ENCODE assay signal across 11 cellular contexts in genomic region chr22:27456696-27457503, GRCh38.
A peak's percentile ranks its signal among the peaks of the same experiment; 100 is the strongest.
DNase-seq lines count a peak whose midpoint lies in the region; ATAC-seq and TF ChIP-seq lines count a peak whose summit lies in the region.
"Had no signal": no experiment of that assay in that cellular context is flagged by ENCODE, and none has a peak within 500 bp of the region (broad histone marks: within the 10 kb centered on the region; RNA-seq: fewer than 3 reads in every experiment).

No MANE protein-coding gene starts in this region.

- no peaks in the 10 kb centered on the region for H4K20me1 ChIP-seq in fibroblast of lung (ENCODE audit: control insufficient read depth, extremely low read depth, insufficient read depth, low read length)

- no peaks in the 10 kb centered on the region for H3K79me2 ChIP-seq in fibroblast of lung (ENCODE audit: control insufficient read depth, insufficient read depth, low read length)

- peak overlapping the region; percentile 10 for H2AFZ ChIP-seq in fibroblast of lung (ENCODE audit: low read length)

- no peak overlapping the region for H3K27ac Mint-ChIP-seq in endodermal cell
- H3K27ac Mint-ChIP-seq: activated naive CD4-positive, alpha-beta T cell treated with anti-CD3 and anti-CD28 coated beads, Interleukin-2, amount 10 ng/mL, durations not matched to agents 7 days and 5 days had no signal

- H3K9ac ChIP-seq in fibroblast of lung (ENCODE audit: insufficient read depth, low read length) (no peak overlapping the region), endodermal cell (ENCODE audit: extremely low read depth, low read length, poor library complexity, severe bottlenecking) (no peak overlapping the region)

- TF ChIP-seq CTCF in fibroblast of lung (conservative IDR thresholded peaks at IDR 0.05 in 1 of 2, IDR thresholded peaks at IDR 0.05 in 1 of 2; ENCODE audit: low read depth in 1 of 2, low read length in 2 of 2) (no peak), omental fat pad (IDR thresholded peaks at IDR 0.05) (no peak), endodermal cell (conservative IDR thresholded peaks at IDR 0.05) (no peak)

- H3K4me1 Mint-ChIP-seq in endodermal cell, result peaks cover 29% of the 10 kb centered on the region
- H3K4me1 Mint-ChIP-seq: activated naive CD4-positive, alpha-beta T cell treated with anti-CD3 and anti-CD28 coated beads, Interleukin-2, amount 10 ng/mL, durations not matched to agents 7 days and 5 days had no signal

- no peaks in the 10 kb centered on the region for H3K9me3 Mint-ChIP-seq in endodermal cell
- H3K9me3 Mint-ChIP-seq: activated naive CD4-positive, alpha-beta T cell treated with anti-CD3 and anti-CD28 coated beads, Interleukin-2, amount 10 ng/mL, durations not matched to agents 7 days and 5 days had no signal

- H3K9me3 ChIP-seq in SJSA1 (replicated peaks), result no peaks in the 10 kb centered on the region
- H3K9me3 ChIP-seq in fibroblast of lung (ENCODE audit: control insufficient read depth, insufficient read depth, low read depth, low read length), result no peaks in the 10 kb centered on the region
- H3K9me3 ChIP-seq in endodermal cell (ENCODE audit: control insufficient read depth, low read length), result no peaks in the 10 kb centered on the region
- H3K9me3 ChIP-seq: pancreas had no signal

- H3K27ac ChIP-seq in SJSA1 (peak overlapping the region; percentile 84), fibroblast of lung (ENCODE audit: insufficient read depth, low read length) (no peak overlapping the region), endodermal cell (ENCODE audit: low read depth, low read length) (no peak overlapping the region)
- H3K27ac ChIP-seq: pancreas had no signal

- 87 to 89% methylated on average over 9 of the region's 10 CpGs for WGBS in endodermal cell (ENCODE audit: insufficient coverage in 1 of 2, insufficient read length in 1 of 2), 2 experiments

- H3K27me3 ChIP-seq in SJSA1 (replicated peaks), result no peaks in the 10 kb centered on the region
- H3K27me3 ChIP-seq in fibroblast of lung (ENCODE audit: control insufficient read depth, insufficient read depth, low read length), result peaks cover 3% of the 10 kb centered on the region
- H3K27me3 ChIP-seq in endodermal cell (ENCODE audit: control insufficient read depth, insufficient read depth, low read length, poor library complexity, severe bottlenecking), result peaks cover 84% of the 10 kb centered on the region
- H3K27me3 ChIP-seq: pancreas had no signal

- no peak overlapping the region for H3K4me2 ChIP-seq in fibroblast of lung (ENCODE audit: extremely low read depth, insufficient read depth, low read length)

- DNase-seq in GM04504 (ENCODE audit: low read depth), result peak; percentile 79
- peak; percentile 94 to 99 for DNase-seq in SJSA1 (ENCODE audit: low read depth in 1 of 2, low spot score in 2 of 2)
- DNase-seq in fibroblast of lung (ENCODE audit: low read depth in 2 of 2), result peak; percentile 71 to 95
- DNase-seq in omental fat pad (ENCODE audit: low spot score), result no peak
- no peak for DNase-seq in endodermal cell
- no peak for DNase-seq in DMS 273 (lab: John Stamatoyannopoulos, UW; ENCODE audit: unreplicated experiment)
- DNase-seq: activated naive CD4-positive, alpha-beta T cell treated with anti-CD3 and anti-CD28 coated beads, Interleukin-2, amount 10 ng/mL, durations not matched to agents 7 days and 5 days; effector CD8-positive, alpha-beta T cell; pancreas had no signal

- H3K4me3 Mint-ChIP-seq in endodermal cell, result no peak overlapping the region
- H3K4me3 Mint-ChIP-seq: activated naive CD4-positive, alpha-beta T cell treated with anti-CD3 and anti-CD28 coated beads, Interleukin-2, amount 10 ng/mL, durations not matched to agents 7 days and 5 days had no signal

- no peaks in the 10 kb centered on the region for H3K36me3 Mint-ChIP-seq in endodermal cell (ENCODE audit: low read depth)
- H3K36me3 Mint-ChIP-seq: activated naive CD4-positive, alpha-beta T cell treated with anti-CD3 and anti-CD28 coated beads, Interleukin-2, amount 10 ng/mL, durations not matched to agents 7 days and 5 days had no signal

- peaks cover 95% of the 10 kb centered on the region for H3K27me3 Mint-ChIP-seq in endodermal cell (ENCODE audit: insufficient read depth)
- H3K27me3 Mint-ChIP-seq: activated naive CD4-positive, alpha-beta T cell treated with anti-CD3 and anti-CD28 coated beads, Interleukin-2, amount 10 ng/mL, durations not matched to agents 7 days and 5 days had no signal

- H3K36me3 ChIP-seq in SJSA1 (no peaks in the 10 kb centered on the region), fibroblast of lung (ENCODE audit: control insufficient read depth, insufficient read depth, low read length) (no peaks in the 10 kb centered on the region), endodermal cell (ENCODE audit: control insufficient read depth, insufficient read depth, low read length) (no peaks in the 10 kb centered on the region)
- H3K36me3 ChIP-seq: pancreas had no signal

- no peak overlapping the region for H3K4me3 ChIP-seq in SJSA1
- no peak overlapping the region for H3K4me3 ChIP-seq in fibroblast of lung (replicated peaks in 1 of 4; ENCODE audit: control extremely low read depth in 1 of 4, insufficient read depth in 1 of 4, low read depth in 3 of 4, low read length in 4 of 4)
- no peak overlapping the region for H3K4me3 ChIP-seq in endodermal cell (ENCODE audit: low read length)
- H3K4me3 ChIP-seq: pancreas had no signal

- peak; percentile 90 for ATAC-seq in omental fat pad (ENCODE audit: low FRiP score)
- no peak for ATAC-seq in HG03135 (IDR thresholded peaks at IDR 0.05; ENCODE audit: unreplicated experiment)
- no peak for ATAC-seq in GM21390 (IDR thresholded peaks at IDR 0.05; ENCODE audit: unreplicated experiment)

- peaks cover 52% of the 10 kb centered on the region for H3K4me1 ChIP-seq in SJSA1 (replicated peaks)
- peaks cover 15% of the 10 kb centered on the region for H3K4me1 ChIP-seq in fibroblast of lung (ENCODE audit: control insufficient read depth, extremely low read depth, insufficient read depth, low read length)
- peaks cover 8% of the 10 kb centered on the region for H3K4me1 ChIP-seq in endodermal cell (ENCODE audit: control insufficient read depth, insufficient read depth, low read length)
- H3K4me1 ChIP-seq: pancreas had no signal

Comparison
In these comparisons a context has a peak if more than half of its experiments do, and no peak if none do; other contexts are left out.
1. DNase-seq: peak in GM04504 (single experiment), SJSA1 (2 of 2) and fibroblast of lung (2 of 2); none in omental fat pad (single experiment), endodermal cell (single experiment) and DMS 273 (single experiment).